1 cellular context compared by ENCODE assay signal in genomic region chr10:46525824-46526681, GRCh38.
TF ChIP-seq lines count a peak whose summit lies in the region.

No MANE protein-coding gene starts in this region.

TF ChIP-seq in HEK293, 187 proteins besides CTCF, POLR2A, EP300 and RAD21 (continued from another document and continues in another):
- no peak; the same call in 1 of the 2 replicates for TF ChIP-seq ZFP3 (tag by site-specific recombination; IDR thresholded peaks at IDR 0.05; ENCODE audit: low read depth)
- no peak for TF ChIP-seq ZNF501 (tag by site-specific recombination; IDR thresholded peaks at IDR 0.05)
- TF ChIP-seq ZNF2 (tag by site-specific recombination; IDR thresholded peaks at IDR 0.05) = 0 out of 2 replicates have a peak, but pooled peaks have one; percentile 79
- no peak for TF ChIP-seq ZNF777 (tag by site-specific recombination; IDR thresholded peaks at IDR 0.05; ENCODE audit: borderline replicate concordance)
- TF ChIP-seq EGR2 (tag by site-specific recombination; IDR thresholded peaks at IDR 0.05; ENCODE audit: low read depth) = 0 out of 2 replicates have a peak, but pooled peaks have one; percentile 44
- 0 out of 2 replicates have a peak, but pooled peaks have one; percentile 10 for TF ChIP-seq RBAK (tag by site-specific recombination; IDR thresholded peaks at IDR 0.05)
- no peak for TF ChIP-seq SP7 (tag by site-specific recombination; IDR thresholded peaks at IDR 0.05)
- 0 out of 2 replicates have a peak, but pooled peaks have one; percentile 35 for TF ChIP-seq ZNF792 (tag by site-specific recombination; IDR thresholded peaks at IDR 0.05)
- peak; percentile 55 for TF ChIP-seq ZNF707 (tag by site-specific recombination; IDR thresholded peaks at IDR 0.05)
- TF ChIP-seq ZNF292 (tag by site-specific recombination; IDR thresholded peaks at IDR 0.05; ENCODE audit: borderline replicate concordance, low read depth) = no peak; the same call in 1 of the 2 replicates
- TF ChIP-seq ZNF544 (tag by site-specific recombination; IDR thresholded peaks at IDR 0.05) = no peak
- no peak; the same call in 1 of the 2 replicates for TF ChIP-seq OSR2 (tag by site-specific recombination; IDR thresholded peaks at IDR 0.05)
- no peak for TF ChIP-seq ZNF221 (tag by site-specific recombination; IDR thresholded peaks at IDR 0.05; ENCODE audit: borderline replicate concordance)
- TF ChIP-seq ZNF24 (tag by site-specific recombination; IDR thresholded peaks at IDR 0.05) = no peak
- TF ChIP-seq ZBTB7A (tag by site-specific recombination; IDR thresholded peaks at IDR 0.05; ENCODE audit: low read depth) = 0 out of 2 replicates have a peak, but pooled peaks have one; percentile 63
- TF ChIP-seq ZNF175 (tag by site-specific recombination; IDR thresholded peaks at IDR 0.05) = peak; percentile 100
- TF ChIP-seq ZNF223 (tag by site-specific recombination; IDR thresholded peaks at IDR 0.05) = no peak; the same call in 1 of the 2 replicates
- peak; percentile 6; the same call in 1 of the 2 replicates for TF ChIP-seq OVOL3 (tag by site-specific recombination; IDR thresholded peaks at IDR 0.05)
- no peak for TF ChIP-seq ZNF529 (tag by site-specific recombination; IDR thresholded peaks at IDR 0.05; ENCODE audit: insufficient replicate concordance)
- TF ChIP-seq KLF16 (tag by site-specific recombination; IDR thresholded peaks at IDR 0.05) = 0 out of 2 replicates have a peak, but pooled peaks have one; percentile 48
- no peak for TF ChIP-seq ZNF626 (tag by site-specific recombination; IDR thresholded peaks at IDR 0.05)
- no peak for TF ChIP-seq GLIS2 (tag by site-specific recombination; IDR thresholded peaks at IDR 0.05)
- TF ChIP-seq BCL11A (tag by site-specific recombination; IDR thresholded peaks at IDR 0.05; ENCODE audit: low read depth) = no peak
- TF ChIP-seq ZNF324 (tag by site-specific recombination; IDR thresholded peaks at IDR 0.05) = no peak
- TF ChIP-seq ZNF341 (tag by site-specific recombination; IDR thresholded peaks at IDR 0.05; ENCODE audit: low read depth) = no peak
- TF ChIP-seq ZBTB21 (tag by site-specific recombination; IDR thresholded peaks at IDR 0.05) = no peak
- TF ChIP-seq SETDB1 (IDR thresholded peaks at IDR 0.05; ENCODE audit: insufficient read length, low read length) = no peak
- TF ChIP-seq ZNF677 (tag by site-specific recombination; IDR thresholded peaks at IDR 0.05) = no peak
- no peak for TF ChIP-seq ELK4 (IDR thresholded peaks at IDR 0.05; ENCODE audit: borderline replicate concordance, low read depth, low read length)
- no peak for TF ChIP-seq ZXDB (tag by site-specific recombination; IDR thresholded peaks at IDR 0.05)
- no peak for TF ChIP-seq PRDM10 (tag by site-specific recombination; IDR thresholded peaks at IDR 0.05)
- TF ChIP-seq ZNF266 (tag by site-specific recombination; IDR thresholded peaks at IDR 0.05; ENCODE audit: low read depth) = peak; percentile 39
- TF ChIP-seq ZNF132 (tag by site-specific recombination; IDR thresholded peaks at IDR 0.05; ENCODE audit: borderline replicate concordance) = no peak
- TF ChIP-seq ZFHX2 (tag by site-specific recombination; conservative IDR thresholded peaks at IDR 0.05) = 0 out of 2 replicates have a peak, but pooled peaks have one; percentile 11
- TF ChIP-seq ZNF596 (tag by site-specific recombination; IDR thresholded peaks at IDR 0.05) = no peak
- TF ChIP-seq TRIM28 (IDR thresholded peaks at IDR 0.05; ENCODE audit: borderline replicate concordance, low read length) = no peak
- peak; percentile 23; the same call in 1 of the 2 replicates for TF ChIP-seq ZSCAN4 (tag by site-specific recombination; IDR thresholded peaks at IDR 0.05)
- TF ChIP-seq ZBTB20 (tag by site-specific recombination; IDR thresholded peaks at IDR 0.05) = peak; percentile 34
- no peak; the same call in none of the 2 replicates for TF ChIP-seq ZFP41 (tag by site-specific recombination; IDR thresholded peaks at IDR 0.05; ENCODE audit: borderline replicate concordance)
- TF ChIP-seq ZNF658 (tag by site-specific recombination; IDR thresholded peaks at IDR 0.05) = no peak; the same call in 1 of the 2 replicates
- TF ChIP-seq ZSCAN30 (tag by site-specific recombination; IDR thresholded peaks at IDR 0.05) = no peak
- peak; percentile 10; the same call in 1 of the 2 replicates for TF ChIP-seq TSHZ1 (tag by site-specific recombination; IDR thresholded peaks at IDR 0.05; ENCODE audit: borderline replicate concordance)
- TF ChIP-seq ZSCAN16 (tag by site-specific recombination; IDR thresholded peaks at IDR 0.05) = peak; percentile 49; the same call in 1 of the 2 replicates
- peak; percentile 61 for TF ChIP-seq ZNF473 (tag by site-specific recombination; IDR thresholded peaks at IDR 0.05)
- no peak for TF ChIP-seq ZNF26 (tag by site-specific recombination; IDR thresholded peaks at IDR 0.05)
- TF ChIP-seq ZNF398 (tag by site-specific recombination; IDR thresholded peaks at IDR 0.05) = 0 out of 2 replicates have a peak, but pooled peaks have one; percentile 29
- no peak for TF ChIP-seq KLF10 (tag by site-specific recombination; IDR thresholded peaks at IDR 0.05)
- peak; percentile 69; the same call in 1 of the 2 replicates for TF ChIP-seq ZNF704 (tag by site-specific recombination; IDR thresholded peaks at IDR 0.05)
- TF ChIP-seq SP2 (tag by site-specific recombination; IDR thresholded peaks at IDR 0.05) = peak; percentile 6; the same call in 1 of the 2 replicates
- TF ChIP-seq ZNF426 (tag by site-specific recombination; IDR thresholded peaks at IDR 0.05) = no peak
- no peak; the same call in 1 of the 2 replicates for TF ChIP-seq ZNF18 (tag by site-specific recombination; IDR thresholded peaks at IDR 0.05)
- TF ChIP-seq ZNF610 (tag by site-specific recombination; IDR thresholded peaks at IDR 0.05; ENCODE audit: borderline replicate concordance) = no peak
- TF ChIP-seq ZNF623 (tag by site-specific recombination; IDR thresholded peaks at IDR 0.05) = no peak
